In the genomic region with DNA sequence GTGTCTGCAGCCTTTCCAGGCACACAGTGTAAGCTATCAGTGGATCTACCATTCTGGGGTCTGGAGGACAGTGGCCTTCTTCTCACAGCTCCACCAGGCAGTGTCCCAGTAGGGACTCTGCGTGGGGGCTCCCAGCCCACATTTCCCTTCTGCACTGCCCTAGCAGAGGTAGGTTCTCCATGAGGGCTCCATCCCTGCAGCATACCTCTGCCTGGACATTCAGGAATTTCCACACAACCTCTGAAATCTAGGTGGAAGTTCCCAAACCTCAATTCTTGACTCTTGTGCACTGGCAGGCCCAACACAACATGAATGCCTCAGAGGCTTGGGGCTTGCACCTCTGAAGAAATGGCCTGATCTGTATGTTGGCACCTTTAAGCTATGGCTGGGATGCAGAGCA, we compare ENCODE assay signal across 34 cellular contexts. TPM values are rescaled to one million over a fixed set of nuclear protein-coding genes. Genes with fewer than 3 reads are reported as not detected.
"Had no signal": no experiment of that assay in that cellular context is flagged by ENCODE, and none has a peak within 500 bp of the region (broad histone marks: within the 10 kb centered on the region; RNA-seq: fewer than 3 reads in every experiment).

No MANE protein-coding gene starts in this region.

- DNase-seq: effector CD8-positive, alpha-beta T cell; effector memory CD8-positive, alpha-beta T cell; endodermal cell; erythroblast; esophagus squamous epithelium; foreskin fibroblast; foreskin melanocyte; gastrocnemius medialis; glutamatergic neuron; head of caudate nucleus; heart right ventricle; hippocampal formation; left cardiac atrium; left lung; left ventricle myocardium superior; lower lobe of right lung; mesenchymal stem cell; mucosa of descending colon; naive B cell had no signal

- ATAC-seq: effector memory CD8-positive, alpha-beta T cell; esophagus mucosa; gastrocnemius medialis; heart right ventricle; left cardiac atrium; left lung; left ventricle myocardium superior; lower lobe of right lung; mucosa of descending colon had no signal

- H3K27me3 ChIP-seq: esophagus squamous epithelium, gastrocnemius medialis, heart right ventricle, left lung had no signal

- H3K9me3 ChIP-seq: gastrocnemius medialis had no signal

- H3K27ac ChIP-seq: coronary artery, epithelial cell of prostate, esophagus squamous epithelium, gastrocnemius medialis, heart right ventricle, left lung, lower lobe of right lung had no signal

- H3K4me3 ChIP-seq: coronary artery, esophagus squamous epithelium, gastrocnemius medialis, heart right ventricle, left lung, lower lobe of right lung, mucosa of descending colon had no signal

- FAIRE-seq: colon, endometrium, islet of Langerhans, keratinocyte had no signal

RNA-seq across cellular contexts. Expression of gene ERICH3, which starts 52.5 kb away (rescaled TPM):
- total RNA-seq: dermis microvascular lymphatic vessel endothelial cell, endodermal cell, esophagus mucosa, esophagus squamous epithelium, gastrocnemius medialis, glomerular endothelial cell, kidney epithelial cell, left cardiac atrium, left ventricle myocardium superior, lower leg skin, lung microvascular endothelial cell, mesenteric fat pad, mesothelial cell of epicardium, myocyte had no signal
- polyA plus RNA-seq: keratinocyte had no signal
